ENCODE assay signal across 9 cellular contexts in the genomic region with DNA sequence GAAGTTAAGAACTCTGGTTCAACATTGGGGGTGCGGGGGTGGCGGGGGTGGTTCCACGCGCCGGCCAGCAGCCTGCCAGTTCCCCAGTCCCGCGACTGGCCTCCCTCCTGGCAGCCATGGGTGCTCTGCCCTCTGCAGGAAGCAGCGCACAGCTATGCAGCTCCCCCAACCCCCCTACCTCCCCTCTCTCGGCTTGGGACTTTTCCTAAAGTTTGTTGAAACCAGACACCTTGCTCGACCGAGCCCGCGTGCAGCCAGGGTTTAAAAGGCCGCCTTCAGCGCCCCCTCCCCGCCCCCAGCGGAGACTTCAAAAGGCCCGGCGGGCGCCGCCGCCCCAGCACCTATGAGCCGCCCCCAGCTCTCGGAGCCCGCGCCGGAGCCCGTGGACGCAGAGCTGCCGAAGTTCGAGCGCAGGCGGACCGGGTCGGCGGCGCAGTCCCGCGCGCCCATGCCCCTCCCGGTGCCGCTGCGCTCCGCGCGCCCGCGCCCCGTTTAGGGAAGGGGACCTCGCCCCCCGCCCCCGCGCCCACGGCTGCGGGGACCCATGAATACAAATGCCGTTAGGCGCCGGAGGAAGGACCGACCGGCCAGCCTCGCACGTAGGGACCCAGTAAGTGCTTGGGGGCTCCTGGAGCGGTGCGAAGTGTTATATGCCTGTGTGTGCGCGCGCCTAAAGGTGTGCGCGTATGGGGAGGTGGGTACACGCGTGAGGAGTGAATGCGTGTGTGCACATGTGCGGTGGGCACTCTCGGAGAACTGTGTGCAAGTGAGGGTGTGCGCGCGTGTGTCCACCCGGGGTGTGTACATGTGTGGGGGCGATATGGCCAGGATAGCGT. TPM values are rescaled to one million over a fixed set of nuclear protein-coding genes. Genes with fewer than 3 reads are reported as not detected.
A peak's percentile ranks its signal among the peaks of the same experiment; 100 is the strongest.
DNase-seq lines count a peak whose midpoint lies in the region; ATAC-seq, FAIRE-seq and TF ChIP-seq lines count a peak whose summit lies in the region.
"Had no signal": no experiment of that assay in that cellular context is flagged by ENCODE, and none has a peak within 500 bp of the region (broad histone marks: within the 10 kb centered on the region; RNA-seq: fewer than 3 reads in every experiment).

No MANE protein-coding gene starts in this region.

- DNase-seq in AG09319 (ENCODE audit: extremely low read depth, low read depth) (no peak), HuH-7 (ENCODE audit: low spot score) (peak; percentile 92), chondrocyte (ENCODE audit: low spot score) (no peak), midbrain (lab: John Stamatoyannopoulos, UW) (peak; percentile 15), SHP77 treated with DMSO at 0.1 percent for 48 hours (lab: John Stamatoyannopoulos, UW) (no peak), activated gamma-delta T cell (lab: John Stamatoyannopoulos, UW) (no peak), RCC 7860 (ENCODE audit: low spot score) (no peak)

- no peak for FAIRE-seq in RCC 7860 (lab: Jason Lieb, UNC)
- FAIRE-seq: colon had no signal

- H3K4me1 Mint-ChIP-seq in chondrocyte (ENCODE audit: low read depth) = peaks cover 43% of the 10 kb centered on the region

- H3K27ac Mint-ChIP-seq in chondrocyte (ENCODE audit: unreplicated experiment) = no peak overlapping the region

- peak overlapping the region; percentile 74 for H3K4me3 Mint-ChIP-seq in chondrocyte (ENCODE audit: unreplicated experiment)

- no peaks in the 10 kb centered on the region for H3K9me3 Mint-ChIP-seq in chondrocyte (ENCODE audit: low read depth)

- TF ChIP-seq CTCF in AG09319 (IDR thresholded peaks at IDR 0.05; ENCODE audit: low read depth, low read length) (peak; percentile 55), chondrocyte (IDR thresholded peaks at IDR 0.05) (peak; percentile 76)

- H3K36me3 Mint-ChIP-seq in chondrocyte (ENCODE audit: low read depth) = no peaks in the 10 kb centered on the region

- H3K27me3 Mint-ChIP-seq in chondrocyte (ENCODE audit: low read depth) = peaks cover 5% of the 10 kb centered on the region

- ATAC-seq in HG02610 (IDR thresholded peaks at IDR 0.05; ENCODE audit: unreplicated experiment) = no peak

RNA-seq across cellular contexts. Expression of a gene that starts 1.4 kb away (rescaled TPM):
- total RNA-seq in chondrocyte = 45.9 to 52.9 TPM (median 48.5 TPM) in 3 replicates

RNA-seq across cellular contexts. Expression of a gene that starts 54.9 kb away (rescaled TPM):
- total RNA-seq in chondrocyte = 0.39 to 1.4 TPM (median 0.70 TPM) in 3 replicates

Comparison
In these comparisons a context has a peak if more than half of its experiments do, and no peak if none do; other contexts are left out.
1. DNase-seq: peak in HuH-7 (single experiment) and midbrain (single experiment); none in AG09319 (single experiment), chondrocyte (single experiment), SHP77 treated with DMSO at 0.1 percent for 48 hours (single experiment), activated gamma-delta T cell (single experiment) and RCC 7860 (single experiment).